ENCODE assay signal across 17 cellular contexts in the genomic region with DNA sequence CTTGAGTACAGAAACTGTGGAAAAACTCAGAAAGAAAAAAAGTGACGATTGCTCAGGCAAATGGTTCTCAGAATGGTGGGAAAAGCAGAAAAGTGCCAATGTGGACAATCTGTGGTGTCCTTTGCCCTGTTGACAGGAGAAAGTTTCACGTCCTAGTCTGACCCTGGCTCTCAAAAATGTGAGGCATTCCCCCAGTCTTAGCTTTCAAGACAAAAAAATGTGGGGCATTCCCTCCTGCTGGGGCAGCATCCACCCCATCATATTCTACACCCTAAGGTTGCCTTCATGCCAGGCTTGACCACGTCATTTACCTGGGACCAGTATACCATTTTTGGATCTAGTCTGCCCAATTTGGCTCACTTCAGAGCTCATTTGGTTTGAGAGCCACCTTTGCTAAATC. TPM values are rescaled to one million over a fixed set of nuclear protein-coding genes. Genes with fewer than 3 reads are reported as not detected.
A peak's percentile ranks its signal among the peaks of the same experiment; 100 is the strongest.
DNase-seq lines count a peak whose midpoint lies in the region; ATAC-seq and TF ChIP-seq lines count a peak whose summit lies in the region.
"Had no signal": no experiment of that assay in that cellular context is flagged by ENCODE, and none has a peak within 500 bp of the region (broad histone marks: within the 10 kb centered on the region; RNA-seq: fewer than 3 reads in every experiment).

No MANE protein-coding gene starts in this region.

- H3K9ac ChIP-seq in GM23248: no peak overlapping the region

- intact Hi-C loops in OCI-LY7 (cut with micrococcal nuclease; ENCODE audit: unreplicated experiment) (no loop called here), mucosa of descending colon (cut with DNase I, micrococcal nuclease) (no loop called here), cardiac septum (cut with DNase I) (no loop called here)

- H3K4me3 ChIP-seq in GM23248 (no peak overlapping the region), OCI-LY7 (ENCODE audit: low read depth, low read length, poor library complexity, severe bottlenecking) (no peak overlapping the region), mucosa of descending colon (no peak overlapping the region)
- H3K4me3 ChIP-seq: Peyer's patch had no signal

- TF ChIP-seq CTCF in OCI-LY7 (conservative IDR thresholded peaks at IDR 0.05; ENCODE audit: low read length) (no peak), mucosa of descending colon (IDR thresholded peaks at IDR 0.05) (no peak)

- H3K9me2 ChIP-seq in GM23248 (ENCODE audit: insufficient read depth) (no peaks in the 10 kb centered on the region), OCI-LY7 (ENCODE audit: insufficient read depth, low read length) (no peaks in the 10 kb centered on the region)

- no peaks in the 10 kb centered on the region for H3K27me3 ChIP-seq in GM23248 (replicated peaks; ENCODE audit: insufficient read depth)
- H3K27me3 ChIP-seq: Peyer's patch had no signal

- POLR2A ChIA-PET in OCI-LY7 (lab: Charles Lee): interaction anchor here (0.6 to 1.3 kb wide), 2 partner anchors 67 to 751 kb away, joined by 3 to 4 read pairs; no protein-coding TSS in a partner anchor

- no peaks in the 10 kb centered on the region for H3K36me3 ChIP-seq in GM23248 (ENCODE audit: low read depth)
- H3K36me3 ChIP-seq in OCI-LY7 (ENCODE audit: insufficient read depth, low read length): no peaks in the 10 kb centered on the region
- H3K36me3 ChIP-seq in mucosa of descending colon (ENCODE audit: low read depth): no peaks in the 10 kb centered on the region
- H3K36me3 ChIP-seq: Peyer's patch had no signal

- 0 out of 2 replicates have a peak overlapping the region, but pooled peaks have one; percentile 14 for H2AFZ ChIP-seq in GM23248
- H2AFZ ChIP-seq in OCI-LY7 (ENCODE audit: low read length): peak overlapping the region; percentile 10; the same call in 1 of the 2 replicates

- H3K79me2 ChIP-seq in GM23248 (ENCODE audit: insufficient read depth) (no peaks in the 10 kb centered on the region), OCI-LY7 (ENCODE audit: insufficient read depth, low read depth, low read length) (no peaks in the 10 kb centered on the region)

- H3K27ac ChIP-seq in GM23248: no peak overlapping the region
- no peak overlapping the region for H3K27ac ChIP-seq in OCI-LY7 (ENCODE audit: low read depth, low read length, poor library complexity, severe bottlenecking)
- H3K27ac ChIP-seq: Peyer's patch had no signal

- DNase-seq in 8988T (peak; percentile 25), GM23248 (no peak), OCI-LY7 (ENCODE audit: low spot score) (no peak), iPS-NIHi7 (ENCODE audit: extremely low spot score) (peak; percentile 22), mucosa of descending colon (no peak), cardiac septum (ENCODE audit: low spot score) (no peak)
- no peak for DNase-seq in activated naive CD4-positive, alpha-beta T cell treated with anti-CD3 and anti-CD28 coated beads, Interleukin-2, amount 50 U/mL, for 16 hours
- DNase-seq: CD4-positive, alpha-beta T cell; DND-41; NCI-H1930; NCI-H2171 treated with DMSO at 0.1 percent for 48 hours; NCI-H510A; NCI-H82; Peyer's patch; SHP77 had no signal

- H3K4me2 ChIP-seq in GM23248 (ENCODE audit: unreplicated experiment) (no peak overlapping the region), OCI-LY7 (ENCODE audit: low read length) (no peak overlapping the region)

- 44 to 57% methylated on average over 3 of the region's 3 CpGs for WGBS in GM23248 (ENCODE audit: low coverage in 1 of 2, low lambda C conversion rate in 2 of 2, missing lambda C conversion rate in 2 of 2), 2 experiments

- peaks cover 7% of the 10 kb centered on the region; the same call in 1 of the 2 replicates for H3K4me1 ChIP-seq in GM23248 (ENCODE audit: insufficient read depth)
- H3K4me1 ChIP-seq in OCI-LY7 (ENCODE audit: insufficient read depth, low read length, poor library complexity, severe bottlenecking): peaks cover 3% of the 10 kb centered on the region
- H3K4me1 ChIP-seq in mucosa of descending colon (ENCODE audit: low read depth): no peaks in the 10 kb centered on the region
- H3K4me1 ChIP-seq: Peyer's patch had no signal

- CTCF ChIA-PET in OCI-LY7 (lab: Charles Lee; ENCODE audit: unreplicated experiment): no interaction called here

- BruUV-seq in OCI-LY7 (replicated peaks; lab: Mats Ljungman, UMichigan): no TSS peak

- ATAC-seq in HG03097 (IDR thresholded peaks at IDR 0.05; ENCODE audit: low FRiP score, unreplicated experiment) (no peak), mucosa of descending colon (no peak)
- ATAC-seq: SK-N-SH treated with all-trans-retinoic acid at 6 μM for 48 hours had no signal

- in situ Hi-C loops in GM23248 (cut with MboI): loop anchor here (10.0 kb wide), 1 partner anchor 329 kb away; no protein-coding TSS in a partner anchor

- H4K20me1 ChIP-seq in GM23248 (ENCODE audit: insufficient read depth) (no peaks in the 10 kb centered on the region), OCI-LY7 (ENCODE audit: insufficient read depth, low read length) (no peaks in the 10 kb centered on the region)

- H3K9me3 ChIP-seq in GM23248 (ENCODE audit: low read depth) (no peaks in the 10 kb centered on the region), OCI-LY7 (ENCODE audit: low read length) (no peaks in the 10 kb centered on the region), mucosa of descending colon (no peaks in the 10 kb centered on the region)
- H3K9me3 ChIP-seq: Peyer's patch had no signal

- 0 out of 2 replicates have a peak, but pooled peaks cover 7% of the 10 kb centered on the region for H3F3A ChIP-seq in GM23248 (ENCODE audit: insufficient read depth)

RNA-seq across cellular contexts. Expression of gene ANAPC7, which starts 20.7 kb away (rescaled TPM):
- 46.5 and 50.2 TPM in 2 replicates for total RNA-seq in GM23248 (2014; rRNA removed; shearing (Covaris generic))
- polyA plus RNA-seq in GM23248 (2016; fragmentation: Nextera tagmentation; extraction: Ambion mirVana): 35.5 and 38.7 TPM in 2 replicates
- 84.7 and 105 TPM in 2 replicates for total RNA-seq in OCI-LY7 (2014; rRNA removed; shearing (Covaris generic))
- total RNA-seq in OCI-LY7 (2022) (120 and 136 TPM in 2 replicates), mucosa of descending colon (10 to 100 TPM; 31.9 to 50.3 (median 32.8) TPM), cardiac septum (35.3 TPM)

RNA-seq across cellular contexts. Expression of gene ARPC3, which starts 25.9 kb away (rescaled TPM):
- 552 and 686 TPM in 2 replicates for total RNA-seq in GM23248 (2014; rRNA removed; shearing (Covaris generic))
- 503 and 511 TPM in 2 replicates for polyA plus RNA-seq in GM23248 (2016; fragmentation: Nextera tagmentation; extraction: Ambion mirVana)
- total RNA-seq in OCI-LY7 (2014; rRNA removed; shearing (Covaris generic)): 250 and 256 TPM in 2 replicates
- total RNA-seq in OCI-LY7 (2022) (385 and 401 TPM in 2 replicates), mucosa of descending colon (100 to 1,000 TPM; 174 to 277 (median 265) TPM), cardiac septum (102 TPM)

RNA-seq across cellular contexts. Expression of gene GPN3, which starts 43.8 kb away (rescaled TPM):
- 18.4 and 33.4 TPM in 2 replicates for total RNA-seq in GM23248 (2014; rRNA removed; shearing (Covaris generic))
- polyA plus RNA-seq in GM23248 (2016; fragmentation: Nextera tagmentation; extraction: Ambion mirVana): 43.5 and 47.4 TPM in 2 replicates
- 18.6 and 24.2 TPM in 2 replicates for total RNA-seq in OCI-LY7 (2014; rRNA removed; shearing (Covaris generic))
- 39.9 and 43.7 TPM in 2 replicates for total RNA-seq in OCI-LY7 (2022)
- 10 to 100 TPM in 2 of 3 donors, 1 to 10 TPM in 1; 9.0 to 15.8 (median 12.4) TPM for total RNA-seq in mucosa of descending colon
- 27.1 TPM for total RNA-seq in cardiac septum

RNA-seq across cellular contexts. Expression of gene FAM216A, which starts 44.4 kb away (rescaled TPM):
- total RNA-seq in GM23248 (2014; rRNA removed; shearing (Covaris generic)): 11.5 and 18.1 TPM in 2 replicates
- 25.2 and 25.8 TPM in 2 replicates for polyA plus RNA-seq in GM23248 (2016; fragmentation: Nextera tagmentation; extraction: Ambion mirVana)
- 62.5 and 64.6 TPM in 2 replicates for total RNA-seq in OCI-LY7 (2014; rRNA removed; shearing (Covaris generic))
- total RNA-seq in OCI-LY7 (2022) (58.3 and 62.4 TPM in 2 replicates), mucosa of descending colon (1 to 10 TPM in 2 of 3 donors, not detected in 1; 1.9 to 4.4 TPM), cardiac septum (4.7 TPM)

Comparison
In these comparisons a context has a peak if more than half of its experiments do, and no peak if none do; other contexts are left out.
1. DNase-seq: peak in 8988T (single experiment) and iPS-NIHi7 (single experiment); none in GM23248 (single experiment), OCI-LY7 (single experiment), mucosa of descending colon (0 of 3), activated naive CD4-positive, alpha-beta T cell treated with anti-CD3 and anti-CD28 coated beads, Interleukin-2, amount 50 U/mL, for 16 hours (single experiment) and cardiac septum (single experiment).